1 cellular context compared by ENCODE assay signal in genomic region chr14:92951912-92952471, GRCh38.
TF ChIP-seq lines count a peak whose summit lies in the region.

No MANE protein-coding gene starts in this region.

TF ChIP-seq in HEK293, 187 proteins besides CTCF, POLR2A, EP300 and RAD21 (continued from another document):
- TF ChIP-seq ZNF449 (tag by site-specific recombination; IDR thresholded peaks at IDR 0.05) (no peak), FEZF1 (tag by site-specific recombination; IDR thresholded peaks at IDR 0.05) (no peak), ZNF530 (tag by site-specific recombination; IDR thresholded peaks at IDR 0.05; ENCODE audit: low read depth) (no peak), ZNF146 (tag by site-specific recombination; IDR thresholded peaks at IDR 0.05) (no peak), ZNF302 (tag by site-specific recombination; IDR thresholded peaks at IDR 0.05; ENCODE audit: low read depth) (no peak)
TF ChIP-seq in HEK293: peak in this region for 12.
